9 cellular contexts compared by ENCODE assay signal in the genomic region with DNA sequence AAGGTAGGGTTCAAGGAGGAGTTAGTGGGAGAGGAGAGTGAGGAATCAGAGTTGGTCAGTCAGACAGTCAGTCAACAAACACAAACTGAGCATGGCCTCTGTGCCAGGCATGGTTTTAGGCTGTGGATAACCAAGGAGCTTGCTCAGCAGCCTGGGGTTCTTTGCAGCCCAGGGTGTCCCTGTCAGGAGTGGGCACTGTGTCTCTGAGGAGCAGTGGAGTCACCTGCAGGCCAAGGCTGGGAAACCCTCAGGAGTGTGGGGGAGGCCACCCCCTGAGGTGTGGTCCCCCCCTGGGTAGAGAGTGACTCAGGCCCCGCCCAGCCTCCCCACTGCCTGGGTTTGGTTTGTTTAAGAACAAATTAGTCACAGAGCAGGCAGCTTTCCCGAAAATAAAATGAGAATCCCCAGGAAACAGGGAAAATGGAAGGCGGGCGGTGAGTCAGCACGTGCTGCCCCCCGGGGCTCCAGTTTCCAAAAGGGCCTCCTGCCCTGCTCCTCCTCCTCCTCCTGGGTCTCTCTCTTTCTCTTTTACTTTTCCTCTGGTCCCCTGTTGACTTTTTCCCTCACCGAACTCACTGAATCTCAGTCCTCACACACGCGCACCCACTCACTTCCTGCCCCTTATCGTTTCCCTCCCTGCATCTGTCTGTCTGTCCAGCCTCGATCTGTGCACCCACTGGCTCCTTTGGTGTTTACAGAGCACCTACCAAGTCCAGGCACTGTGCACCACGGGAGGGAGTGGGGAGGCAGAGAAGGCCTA. TPM values are rescaled to one million over a fixed set of nuclear protein-coding genes. Genes with fewer than 3 reads are reported as not detected.
A peak's percentile ranks its signal among the peaks of the same experiment; 100 is the strongest.
DNase-seq lines count a peak whose midpoint lies in the region; ATAC-seq, FAIRE-seq and TF ChIP-seq lines count a peak whose summit lies in the region.
"Had no signal": no experiment of that assay in that cellular context is flagged by ENCODE, and none has a peak within 500 bp of the region (broad histone marks: within the 10 kb centered on the region; RNA-seq: fewer than 3 reads in every experiment).

No MANE protein-coding gene starts in this region.

- CTCF ChIA-PET in A549 (lab: Yijun Ruan, JAX) = interaction anchor here (0.6 to 17.0 kb wide), 17 partner anchors 10 to 450 kb away, joined by 3 to 249 read pairs (median 6); a partner anchor contains a TSS
- CTCF ChIA-PET in HEK293T (lab: Yijun Ruan, JAX) = interaction anchor here (2.7 kb wide), 1 partner anchor 45 kb away, joined by 8 read pairs; no protein-coding TSS in a partner anchor

- peak overlapping the region; percentile 77 for H3K9ac ChIP-seq in mucosa of rectum (ENCODE audit: low read depth in 1 of 2, low read length in 2 of 2)

- TF ChIP-seq CTCF in A549 (IDR thresholded peaks at IDR 0.05) = peak; percentile 50; the same call in 2 of the 3 replicates

- peaks cover 0 to 12% of the 10 kb centered on the region in 2 donors for H3K27me3 Mint-ChIP-seq in effector memory CD8-positive, alpha-beta T cell
- peaks cover 13% of the 10 kb centered on the region for H3K27me3 Mint-ChIP-seq in stimulated activated naive CD8-positive, alpha-beta T cell treated with anti-CD3 and anti-CD28 coated beads, Interleukin-15, Interleukin-2, amounts not matched to agents 100 ng/mL and 50 ng/mL, for 24 hours

- peaks cover 18 to 27% of the 10 kb centered on the region in 2 donors for H3K4me1 Mint-ChIP-seq in effector memory CD8-positive, alpha-beta T cell (ENCODE audit: low read depth in 2 of 2)
- peaks cover 37% of the 10 kb centered on the region for H3K4me1 Mint-ChIP-seq in stimulated activated naive CD8-positive, alpha-beta T cell treated with anti-CD3 and anti-CD28 coated beads, Interleukin-15, Interleukin-2, amounts not matched to agents 100 ng/mL and 50 ng/mL, for 24 hours (ENCODE audit: low read depth)

- DNase-seq in A549 (ENCODE audit: low read depth in 1 of 2, low spot score in 1 of 2) (peak; percentile 94 to 99), HEK293T (ENCODE audit: extremely low spot score) (no peak), midbrain (lab: John Stamatoyannopoulos, UW) (no peak)
- DNase-seq in activated CD4-positive, alpha-beta T cell treated with anti-CD3 and anti-CD28 coated beads, Interleukin-2, amount 50 U/mL, for 4 hours = peak; percentile 63 to 69
- no peak for DNase-seq in effector memory CD8-positive, alpha-beta T cell

- H3K9me3 ChIP-seq in A549 = no peaks in the 10 kb centered on the region
- no peaks in the 10 kb centered on the region for H3K9me3 ChIP-seq in mucosa of rectum (ENCODE audit: control insufficient read depth in 2 of 2, low read length in 2 of 2)

- H3K36me3 Mint-ChIP-seq in effector memory CD8-positive, alpha-beta T cell (ENCODE audit: insufficient read depth) = no peaks in the 10 kb centered on the region
- H3K36me3 Mint-ChIP-seq in stimulated activated naive CD8-positive, alpha-beta T cell treated with anti-CD3 and anti-CD28 coated beads, Interleukin-15, Interleukin-2, amounts not matched to agents 100 ng/mL and 50 ng/mL, for 24 hours (ENCODE audit: low read depth) = no peaks in the 10 kb centered on the region

- ATAC-seq in A549 = peak; percentile 48 to 60
- ATAC-seq in effector memory CD8-positive, alpha-beta T cell (replicated peaks) = no peak
- ATAC-seq in GM18858 (IDR thresholded peaks at IDR 0.05; ENCODE audit: unreplicated experiment) = no peak

- TF ChIP-seq EP300 in A549 (IDR thresholded peaks at IDR 0.05) = peak; percentile 67 to 78; a peak in 3 of 5 replicates

- peak; percentile 92 for FAIRE-seq in A549 (lab: Jason Lieb, UNC)

- TF ChIP-seq POLR2A in A549 (IDR thresholded peaks at IDR 0.05; ENCODE audit: low read length) = no peak

- H3K27ac ChIP-seq in A549 = peak overlapping the region; percentile 94 to 95
- peak overlapping the region; percentile 91 to 96 for H3K27ac ChIP-seq in mucosa of rectum (ENCODE audit: low read depth in 2 of 2, low read length in 2 of 2)

- H3K9me3 Mint-ChIP-seq in effector memory CD8-positive, alpha-beta T cell = no peaks in the 10 kb centered on the region
- no peaks in the 10 kb centered on the region for H3K9me3 Mint-ChIP-seq in stimulated activated naive CD8-positive, alpha-beta T cell treated with anti-CD3 and anti-CD28 coated beads, Interleukin-15, Interleukin-2, amounts not matched to agents 100 ng/mL and 50 ng/mL, for 24 hours
- H3K9me3 Mint-ChIP-seq: neural crest cell had no signal

- H3K4me2 ChIP-seq in A549 = peak overlapping the region; percentile 90

- peak; percentile 49 to 62 for TF ChIP-seq RAD21 in A549 (conservative IDR thresholded peaks at IDR 0.05 in 1 of 2, IDR thresholded peaks at IDR 0.05 in 1 of 2)

- H3K27me3 ChIP-seq in mucosa of rectum (ENCODE audit: control insufficient read depth in 2 of 2, insufficient read depth in 2 of 2, low read length in 2 of 2) = no peaks in the 10 kb centered on the region

- peaks cover 49% of the 10 kb centered on the region for H3K4me1 ChIP-seq in A549
- peaks cover 40 to 52% of the 10 kb centered on the region in 2 donors for H3K4me1 ChIP-seq in mucosa of rectum (ENCODE audit: control insufficient read depth in 2 of 2, insufficient read depth in 2 of 2, low read length in 2 of 2)

- H3K27ac Mint-ChIP-seq in effector memory CD8-positive, alpha-beta T cell = peak overlapping the region; percentile 54 to 68
- H3K27ac Mint-ChIP-seq in stimulated activated naive CD8-positive, alpha-beta T cell treated with anti-CD3 and anti-CD28 coated beads, Interleukin-15, Interleukin-2, amounts not matched to agents 100 ng/mL and 50 ng/mL, for 24 hours = peak overlapping the region; percentile 86

- H3K4me3 Mint-ChIP-seq in effector memory CD8-positive, alpha-beta T cell = peak overlapping the region; percentile 58
- peak overlapping the region; percentile 73 for H3K4me3 Mint-ChIP-seq in stimulated activated naive CD8-positive, alpha-beta T cell treated with anti-CD3 and anti-CD28 coated beads, Interleukin-15, Interleukin-2, amounts not matched to agents 100 ng/mL and 50 ng/mL, for 24 hours

- POLR2A ChIA-PET in A549 (lab: Yijun Ruan, JAX) = interaction anchor here (1.1 to 2.9 kb wide), 5 partner anchors 10 to 45 kb away, joined by 4 to 25 read pairs (median 8); a partner anchor contains a TSS
- POLR2A ChIA-PET in HEK293T (lab: Yijun Ruan, JAX) = interaction anchor here (1.2 kb wide), 1 partner anchor 61 kb away, joined by 4 read pairs; no protein-coding TSS in a partner anchor

- H3K36me3 ChIP-seq in mucosa of rectum (ENCODE audit: control insufficient read depth in 2 of 2, insufficient read depth in 2 of 2, low read length in 2 of 2) = no peaks in the 10 kb centered on the region

- peak overlapping the region; percentile 29 for H3K4me3 ChIP-seq in A549
- H3K4me3 ChIP-seq in mucosa of rectum (ENCODE audit: low read length in 2 of 2) = peak overlapping the region; percentile 32 to 36

- WGBS in A549 (ENCODE audit: missing lambda C conversion rate) = 4% methylated on average over 12 of the region's 12 CpGs

TF ChIP-seq in A549, 52 proteins besides CTCF, POLR2A, EP300 and RAD21 (continues in another document):
- TF ChIP-seq, protein P1, sequence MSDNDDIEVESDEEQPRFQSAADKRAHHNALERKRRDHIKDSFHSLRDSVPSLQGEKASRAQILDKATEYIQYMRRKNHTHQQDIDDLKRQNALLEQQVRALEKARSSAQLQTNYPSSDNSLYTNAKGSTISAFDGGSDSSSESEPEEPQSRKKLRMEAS (IDR thresholded peaks at IDR 0.05) = peak; percentile 95
- TF ChIP-seq MAZ (IDR thresholded peaks at IDR 0.05; ENCODE audit: borderline replicate concordance, low read depth, low read length) (peak; percentile 86; the same call in 1 of the 2 replicates), HOXA7 (CRISPR knock-in tag; IDR thresholded peaks at IDR 0.05) (peak; percentile 37; the same call in 1 of the 2 replicates), EHF (CRISPR knock-in tag; IDR thresholded peaks at IDR 0.05) (peak; percentile 93)
- TF ChIP-seq, protein P2, sequence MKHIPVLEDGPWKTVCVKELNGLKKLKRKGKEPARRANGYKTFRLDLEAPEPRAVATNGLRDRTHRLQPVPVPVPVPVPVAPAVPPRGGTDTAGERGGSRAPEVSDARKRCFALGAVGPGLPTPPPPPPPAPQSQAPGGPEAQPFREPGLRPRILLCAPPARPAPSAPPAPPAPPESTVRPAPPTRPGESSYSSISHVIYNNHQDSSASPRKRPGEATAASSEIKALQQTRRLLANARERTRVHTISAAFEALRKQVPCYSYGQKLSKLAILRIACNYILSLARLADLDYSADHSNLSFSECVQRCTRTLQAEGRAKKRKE (CRISPR knock-in tag; IDR thresholded peaks at IDR 0.05; ENCODE audit: low read depth) = peak; percentile 80
- TF ChIP-seq, protein P3, sequence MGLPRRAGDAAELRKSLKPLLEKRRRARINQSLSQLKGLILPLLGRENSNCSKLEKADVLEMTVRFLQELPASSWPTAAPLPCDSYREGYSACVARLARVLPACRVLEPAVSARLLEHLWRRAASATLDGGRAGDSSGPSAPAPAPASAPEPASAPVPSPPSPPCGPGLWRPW (IDR thresholded peaks at IDR 0.05) = no peak

TF ChIP-seq in HEK293T, 16 proteins besides CTCF, POLR2A, EP300 and RAD21:
- TF ChIP-seq L3MBTL2 (conservative IDR thresholded peaks at IDR 0.05) (peak; percentile 70), NFRKB (IDR thresholded peaks at IDR 0.05) (no peak), FOXA1 (IDR thresholded peaks at IDR 0.05) (no peak), ZNF384 (IDR thresholded peaks at IDR 0.05) (no peak)

RNA-seq across cellular contexts. Expression of a gene that starts 44.3 kb away (rescaled TPM):
- polyA plus RNA-seq in A549 (2011; rRNA removed) (13.3 and 14.7 TPM in 2 replicates), A549 (2017; fragmentation: RNase III; extraction: RNeasy Plus Mini Kit Qiagen cat#74134 plus additional on column Dnase treatment) (10.9 to 13.5 TPM (median 11.5 TPM) in 3 replicates)
- polyA plus RNA-seq in A549 (2012; cell fraction: cytosol; rRNA removed) = 16.7 and 27.8 TPM in 2 replicates
- 32.8 and 41.8 TPM in 2 replicates for polyA plus RNA-seq in A549 (2012; cell fraction: nucleus; rRNA removed)
- polyA minus RNA-seq in A549 (2011; rRNA and poly(A)+ RNA removed) = 19.8 and 19.9 TPM in 2 replicates

Comparison
In these comparisons a context has a peak if more than half of its experiments do, and no peak if none do; other contexts are left out.
1. ATAC-seq: peak in A549 (2 of 2); none in effector memory CD8-positive, alpha-beta T cell (single experiment) and GM18858 (single experiment).
2. DNase-seq: peak in A549 (2 of 2) and activated CD4-positive, alpha-beta T cell treated with anti-CD3 and anti-CD28 coated beads, Interleukin-2, amount 50 U/mL, for 4 hours (2 of 2); none in HEK293T (single experiment), effector memory CD8-positive, alpha-beta T cell (0 of 3) and midbrain (single experiment).